In the genomic region with DNA sequence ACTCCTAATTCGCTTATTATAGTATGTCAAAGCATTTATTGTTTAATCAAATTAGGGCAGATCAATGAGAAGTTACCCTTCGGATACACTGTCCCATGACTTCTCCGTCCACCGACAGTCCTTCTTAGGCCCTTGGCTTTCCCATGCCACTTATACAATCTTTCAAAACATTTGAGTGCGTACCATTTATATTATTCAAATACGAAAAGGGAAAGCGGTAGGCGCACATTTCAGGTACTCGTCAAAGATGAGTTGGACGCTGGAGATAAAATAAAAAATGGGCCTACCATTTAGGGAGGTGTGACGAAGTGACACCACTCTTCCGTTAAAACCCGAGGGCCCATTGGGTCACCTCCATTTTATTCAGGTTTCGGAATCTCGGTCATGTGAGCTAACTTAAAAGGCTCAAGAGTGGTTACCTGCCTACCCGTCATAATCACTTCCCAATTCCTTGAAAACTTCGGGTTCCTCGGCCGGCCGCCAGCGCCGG, we compare ENCODE assay signal across 7 cellular contexts. TPM values are rescaled to one million over a fixed set of nuclear protein-coding genes. Genes with fewer than 3 reads are reported as not detected.
DNase-seq lines count a peak whose midpoint lies in the region; ATAC-seq, FAIRE-seq and TF ChIP-seq lines count a peak whose summit lies in the region.

No MANE protein-coding gene starts in this region.

- H2AFZ ChIP-seq in keratinocyte (ENCODE audit: control insufficient read depth, low read length): peak overlapping the region; percentile 97

- FAIRE-seq in keratinocyte (lab: Jason Lieb, UNC): peak; percentile 61

- DNase-seq in activated naive CD8-positive, alpha-beta T cell treated with anti-CD3 and anti-CD28 coated beads, Interleukin-2, amount 10 ng/mL, durations not matched to agents 7 days and 5 days: no peak
- DNase-seq in keratinocyte (ENCODE audit: low read depth, low spot score) (peak; percentile 15), thoracic aorta (ENCODE audit: low spot score) (no peak), CD1c-positive myeloid dendritic cell (ENCODE audit: extremely low spot score) (no peak), medulla oblongata (ENCODE audit: extremely low spot score) (no peak)

- peaks cover 3% of the 10 kb centered on the region for H3K4me1 ChIP-seq in keratinocyte (ENCODE audit: control insufficient read depth, extremely low read depth, insufficient read depth, low read length)
- peaks cover 6 to 7% of the 10 kb centered on the region in 2 donors for H3K4me1 ChIP-seq in thoracic aorta (ENCODE audit: control insufficient read depth in 1 of 2, low read depth in 2 of 2)

- peaks cover 22% of the 10 kb centered on the region for H3K4me1 Mint-ChIP-seq in activated naive CD8-positive, alpha-beta T cell treated with anti-CD3 and anti-CD28 coated beads, Interleukin-2, amount 10 ng/mL, durations not matched to agents 7 days and 5 days

- no peaks in the 10 kb centered on the region for H4K20me1 ChIP-seq in keratinocyte (ENCODE audit: control insufficient read depth, extremely low read depth, insufficient read depth, low read length)

- H3K9me3 Mint-ChIP-seq in activated naive CD8-positive, alpha-beta T cell treated with anti-CD3 and anti-CD28 coated beads, Interleukin-2, amount 10 ng/mL, durations not matched to agents 7 days and 5 days: no peaks in the 10 kb centered on the region

- H3K27ac Mint-ChIP-seq in activated naive CD8-positive, alpha-beta T cell treated with anti-CD3 and anti-CD28 coated beads, Interleukin-2, amount 10 ng/mL, durations not matched to agents 7 days and 5 days: peak overlapping the region; percentile 100

- no peaks in the 10 kb centered on the region for H3K9me3 ChIP-seq in keratinocyte (ENCODE audit: control insufficient read depth, low read depth, low read length)
- H3K9me3 ChIP-seq in thoracic aorta: no peaks in the 10 kb centered on the region

- H3K27me3 Mint-ChIP-seq in activated naive CD8-positive, alpha-beta T cell treated with anti-CD3 and anti-CD28 coated beads, Interleukin-2, amount 10 ng/mL, durations not matched to agents 7 days and 5 days: peaks cover 7% of the 10 kb centered on the region

- TF ChIP-seq CTCF in keratinocyte (optimal IDR thresholded peaks at IDR 0.05 in 1 of 3, IDR thresholded peaks at IDR 0.05 in 1 of 3, conservative IDR thresholded peaks at IDR 0.05 in 1 of 3; ENCODE audit: extremely low read depth in 1 of 3, insufficient read depth in 2 of 3, low read length in 3 of 3) (no peak), thoracic aorta (IDR thresholded peaks at IDR 0.05) (no peak)

- H3K9ac ChIP-seq in keratinocyte (ENCODE audit: control insufficient read depth, extremely low read depth, insufficient read depth, low read length): peak overlapping the region; percentile 95

- H3K36me3 ChIP-seq in keratinocyte (ENCODE audit: control insufficient read depth in 2 of 2, extremely low read depth in 1 of 2, insufficient read depth in 2 of 2, low read length in 2 of 2) (no peaks in the 10 kb centered on the region), thoracic aorta (no peaks in the 10 kb centered on the region)

- peak overlapping the region; percentile 97 for H3K4me2 ChIP-seq in keratinocyte (ENCODE audit: control insufficient read depth, extremely low read depth, insufficient read depth, low read depth, low read length)

- dilution Hi-C loops in keratinocyte (cut with MboI; ENCODE audit: extremely low pct_ligation_motif_present, low sequenced_read_pairs): no loop called here

- POLR2A ChIA-PET in activated naive CD8-positive, alpha-beta T cell treated with anti-CD3 and anti-CD28 coated beads, Interleukin-2, amount 10 ng/mL, durations not matched to agents 7 days and 5 days (lab: Charles Lee): interaction anchor here (1.0 to 2.5 kb wide), 4 partner anchors 33 to 337 kb away, joined by 3 to 32 read pairs (median 4); partner anchors contain the start of gene SNX3

- no peaks in the 10 kb centered on the region for H3K27me3 ChIP-seq in keratinocyte (ENCODE audit: control insufficient read depth, extremely low read depth, insufficient read depth, low read length)
- H3K27me3 ChIP-seq in thoracic aorta (replicated peaks; ENCODE audit: insufficient read depth): no peaks in the 10 kb centered on the region

- peak overlapping the region; percentile 95 for H3K4me3 Mint-ChIP-seq in activated naive CD8-positive, alpha-beta T cell treated with anti-CD3 and anti-CD28 coated beads, Interleukin-2, amount 10 ng/mL, durations not matched to agents 7 days and 5 days

- no peaks in the 10 kb centered on the region for H3K9me1 ChIP-seq in keratinocyte (ENCODE audit: control insufficient read depth, extremely low read depth, insufficient read depth, low read length)

- H3K4me3 ChIP-seq in keratinocyte (ENCODE audit: control insufficient read depth in 2 of 3, extremely low read depth in 1 of 3, insufficient read depth in 2 of 3, low read depth in 1 of 3, low read length in 3 of 3): peak overlapping the region; percentile 63 to 99 (median 95)
- peak overlapping the region; percentile 84 for H3K4me3 ChIP-seq in thoracic aorta

- peaks cover 3% of the 10 kb centered on the region for H3K79me2 ChIP-seq in keratinocyte (ENCODE audit: control insufficient read depth, insufficient read depth, low read length)

- peaks cover 1% of the 10 kb centered on the region for H3K36me3 Mint-ChIP-seq in activated naive CD8-positive, alpha-beta T cell treated with anti-CD3 and anti-CD28 coated beads, Interleukin-2, amount 10 ng/mL, durations not matched to agents 7 days and 5 days

- peak; percentile 21 for ATAC-seq in GM19372 (IDR thresholded peaks at IDR 0.05; ENCODE audit: low read depth, unreplicated experiment)
- ATAC-seq in HG03066 (IDR thresholded peaks at IDR 0.05; ENCODE audit: low read depth, unreplicated experiment): peak; percentile 8
- peak; percentile 40 for ATAC-seq in activated naive CD8-positive, alpha-beta T cell treated with anti-CD3 and anti-CD28 coated beads, Interleukin-2, amount 10 ng/mL, durations not matched to agents 7 days and 5 days (ENCODE audit: low read depth)
- peak; percentile 67 for ATAC-seq in thoracic aorta (ENCODE audit: insufficient number of reproducible peaks, low FRiP score, low read depth)

- H3K27ac ChIP-seq in keratinocyte (ENCODE audit: control insufficient read depth, insufficient read depth, low read length) (peak overlapping the region; percentile 96), thoracic aorta (peak overlapping the region; percentile 81 to 84)

RNA-seq across cellular contexts. Expression of gene AFG1L, which starts 0.5 kb away (rescaled TPM):
- 1 to 10 TPM; 4.9 to 5.5 TPM for total RNA-seq in activated naive CD8-positive, alpha-beta T cell treated with anti-CD3 and anti-CD28 coated beads, Interleukin-2, amount 10 ng/mL, durations not matched to agents 7 days and 5 days
- 1.9 to 3.1 TPM (median 2.2 TPM) in 3 replicates for polyA plus RNA-seq in keratinocyte
- polyA plus RNA-seq in keratinocyte (2011; ENCODE audit: low read depth): 7.2 TPM
- 1.0 and 2.2 TPM in 2 replicates for polyA plus RNA-seq in keratinocyte (2011; cell fraction: cytosol; rRNA removed)
- 2.3 and 2.5 TPM in 2 replicates for polyA plus RNA-seq in keratinocyte (2011; cell fraction: nucleus; rRNA removed)
- polyA plus RNA-seq in keratinocyte (2012; ENCODE audit: low replicate concordance): 2.0 and 2.6 TPM in 2 replicates
- 2.0 to 5.2 TPM (median 3.0 TPM) in 3 replicates for polyA minus RNA-seq in keratinocyte
- polyA minus RNA-seq in keratinocyte (2011; cell fraction: cytosol; rRNA and poly(A)+ RNA removed): 9.2 TPM
- 7.9 and 11.1 TPM in 2 replicates for polyA minus RNA-seq in keratinocyte (2011; cell fraction: nucleus; rRNA and poly(A)+ RNA removed)
- total RNA-seq in thoracic aorta: 10 to 100 TPM in 1 of 2 donors, 1 to 10 TPM in 1; 1.7 to 21.7 TPM

RNA-seq across cellular contexts. Expression of gene SNX3, which starts 33.5 kb away (rescaled TPM):
- 10 to 100 TPM; 85.0 to 92.5 TPM for total RNA-seq in activated naive CD8-positive, alpha-beta T cell treated with anti-CD3 and anti-CD28 coated beads, Interleukin-2, amount 10 ng/mL, durations not matched to agents 7 days and 5 days
- 177 to 460 TPM (median 316 TPM) in 3 replicates for polyA plus RNA-seq in keratinocyte
- polyA plus RNA-seq in keratinocyte (2011; ENCODE audit: low read depth): 234 TPM
- polyA plus RNA-seq in keratinocyte (2011; cell fraction: cytosol; rRNA removed): 303 and 745 TPM in 2 replicates
- 101 and 136 TPM in 2 replicates for polyA plus RNA-seq in keratinocyte (2011; cell fraction: nucleus; rRNA removed)
- polyA plus RNA-seq in keratinocyte (2012; ENCODE audit: low replicate concordance): 149 and 186 TPM in 2 replicates
- 82.3 to 147 TPM (median 118 TPM) in 3 replicates for polyA minus RNA-seq in keratinocyte
- polyA minus RNA-seq in keratinocyte (2011; cell fraction: cytosol; rRNA and poly(A)+ RNA removed): 109 TPM
- polyA minus RNA-seq in keratinocyte (2011; cell fraction: nucleus; rRNA and poly(A)+ RNA removed): 17.8 and 34.0 TPM in 2 replicates
- 100 to 1,000 TPM; 110 to 122 TPM for total RNA-seq in thoracic aorta

Comparison
In these comparisons a context has a peak if more than half of its experiments do, and no peak if none do; other contexts are left out.
1. ATAC-seq: peak in every context shown above with its lines; median percentile 67 in thoracic aorta; 40 in activated naive CD8-positive, alpha-beta T cell treated with anti-CD3 and anti-CD28 coated beads, Interleukin-2, amount 10 ng/mL, durations not matched to agents 7 days and 5 days; 21 in GM19372; 8 in HG03066.